Comparison of ENCODE assay signal across 11 cellular contexts in the genomic region with DNA sequence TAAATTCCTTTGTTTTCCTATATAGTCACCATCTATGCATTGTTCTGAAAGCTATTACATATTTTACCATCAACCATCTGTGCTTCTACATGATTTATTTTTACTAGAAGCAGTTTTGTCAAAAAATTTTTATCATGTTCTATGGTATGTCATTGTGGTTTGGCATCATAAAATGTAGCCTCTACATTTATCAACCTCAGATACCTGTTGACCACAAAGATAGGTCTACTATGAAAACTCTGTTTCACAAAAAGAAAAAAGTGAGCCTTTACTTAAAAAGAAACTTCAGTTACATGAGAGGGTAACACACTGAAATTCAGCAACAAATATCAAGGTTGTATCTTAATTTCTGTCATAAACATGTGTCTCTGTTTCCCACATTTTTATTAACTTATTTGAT. TPM values are rescaled to one million over a fixed set of nuclear protein-coding genes. Genes with fewer than 3 reads are reported as not detected.
DNase-seq lines count a peak whose midpoint lies in the region; ATAC-seq and TF ChIP-seq lines count a peak whose summit lies in the region.
"Had no signal": no experiment of that assay in that cellular context is flagged by ENCODE, and none has a peak within 500 bp of the region (broad histone marks: within the 10 kb centered on the region; RNA-seq: fewer than 3 reads in every experiment).

No MANE protein-coding gene starts in this region.

- no peak for ATAC-seq in stimulated activated naive CD8-positive, alpha-beta T cell treated with anti-CD3 and anti-CD28 coated beads, Interleukin-15, Interleukin-2, amounts not matched to agents 100 U/mL and 50 U/mL, for 24 hours
- no peak for ATAC-seq in activated CD8-positive, alpha-beta T cell treated with anti-CD3 and anti-CD28 coated beads for 36 hours
- ATAC-seq in memory B cell (ENCODE audit: low read depth), result no peak
- ATAC-seq in HG02884 (IDR thresholded peaks at IDR 0.05; ENCODE audit: unreplicated experiment), result no peak

- intact Hi-C loops in activated CD8-positive, alpha-beta T cell treated with anti-CD3 and anti-CD28 coated beads for 36 hours (cut with micrococcal nuclease), result loop anchor here (2.0 to 5.0 kb wide), 4 partner anchors 15 to 185 kb away; no protein-coding TSS in a partner anchor
- intact Hi-C loops in vagina (cut with DNase I), result loop anchor here (5.0 to 10.0 kb wide), 2 partner anchors 51 to 79 kb away; no protein-coding TSS in a partner anchor

- peaks cover 43% of the 10 kb centered on the region for H3K36me3 Mint-ChIP-seq in stimulated activated naive CD8-positive, alpha-beta T cell treated with anti-CD3 and anti-CD28 coated beads, Interleukin-15, Interleukin-2, amounts not matched to agents 100 ng/mL and 50 ng/mL, for 24 hours (ENCODE audit: low read depth)
- H3K36me3 Mint-ChIP-seq in activated CD8-positive, alpha-beta T cell treated with anti-CD3 and anti-CD28 coated beads for 36 hours (ENCODE audit: low read depth), result peaks cover 79% of the 10 kb centered on the region
- peaks cover 9% of the 10 kb centered on the region for H3K36me3 Mint-ChIP-seq in memory B cell

- H3K36me3 ChIP-seq in vagina (no peaks in the 10 kb centered on the region), HAP-1 (replicated peaks) (no peaks in the 10 kb centered on the region)

- H3K4me3 ChIP-seq in vagina (no peak overlapping the region), HAP-1 (no peak overlapping the region)

- H3K4me3 Mint-ChIP-seq in stimulated activated naive CD8-positive, alpha-beta T cell treated with anti-CD3 and anti-CD28 coated beads, Interleukin-15, Interleukin-2, amounts not matched to agents 100 ng/mL and 50 ng/mL, for 24 hours, result peak overlapping the region; percentile 99
- H3K4me3 Mint-ChIP-seq in activated CD8-positive, alpha-beta T cell treated with anti-CD3 and anti-CD28 coated beads for 36 hours, result peak overlapping the region; percentile 88
- H3K4me3 Mint-ChIP-seq in memory B cell, result peak overlapping the region; percentile 98

- peak overlapping the region; percentile 86 for H3K27ac Mint-ChIP-seq in stimulated activated naive CD8-positive, alpha-beta T cell treated with anti-CD3 and anti-CD28 coated beads, Interleukin-15, Interleukin-2, amounts not matched to agents 100 ng/mL and 50 ng/mL, for 24 hours
- H3K27ac Mint-ChIP-seq in activated CD8-positive, alpha-beta T cell treated with anti-CD3 and anti-CD28 coated beads for 36 hours, result peak overlapping the region; percentile 95
- H3K27ac Mint-ChIP-seq in memory B cell, result peak overlapping the region; percentile 99

- H3K27me3 Mint-ChIP-seq in stimulated activated naive CD8-positive, alpha-beta T cell treated with anti-CD3 and anti-CD28 coated beads, Interleukin-15, Interleukin-2, amounts not matched to agents 100 ng/mL and 50 ng/mL, for 24 hours, result no peaks in the 10 kb centered on the region
- H3K27me3 Mint-ChIP-seq in activated CD8-positive, alpha-beta T cell treated with anti-CD3 and anti-CD28 coated beads for 36 hours, result no peaks in the 10 kb centered on the region
- H3K27me3 Mint-ChIP-seq in memory B cell, result no peaks in the 10 kb centered on the region

- no peaks in the 10 kb centered on the region for H3K9me3 Mint-ChIP-seq in stimulated activated naive CD8-positive, alpha-beta T cell treated with anti-CD3 and anti-CD28 coated beads, Interleukin-15, Interleukin-2, amounts not matched to agents 100 ng/mL and 50 ng/mL, for 24 hours
- no peaks in the 10 kb centered on the region for H3K9me3 Mint-ChIP-seq in activated CD8-positive, alpha-beta T cell treated with anti-CD3 and anti-CD28 coated beads for 36 hours
- no peaks in the 10 kb centered on the region for H3K9me3 Mint-ChIP-seq in memory B cell

- H3K27me3 ChIP-seq in vagina (no peaks in the 10 kb centered on the region), HAP-1 (ENCODE audit: low read depth) (no peaks in the 10 kb centered on the region)

- DNase-seq in stimulated activated naive CD8-positive, alpha-beta T cell treated with anti-CD3 and anti-CD28 coated beads, Interleukin-15, Interleukin-2, amounts not matched to agents 100 U/mL and 50 U/mL, for 24 hours, result no peak
- no peak for DNase-seq in activated CD8-positive, alpha-beta T cell treated with anti-CD3 and anti-CD28 coated beads for 36 hours
- DNase-seq in memory B cell (ENCODE audit: low spot score in 2 of 2), result no peak
- DNase-seq in vagina (ENCODE audit: extremely low spot score in 2 of 2), result no peak
- no peak for DNase-seq in HAP-1 (ENCODE audit: low spot score in 2 of 2)
- DNase-seq in cerebellar nuclear complex (lab: John Stamatoyannopoulos, UW), result no peak
- DNase-seq: cortex of kidney; GDM1; stimulated activated CD4-positive, alpha-beta T cell treated with anti-CD3 and anti-CD28 coated beads, Interleukin-4, amount 100 ng/mL, for 24 hours had no signal

- H3K9me3 ChIP-seq in vagina (no peaks in the 10 kb centered on the region), HAP-1 (no peaks in the 10 kb centered on the region)

- TF ChIP-seq POLR2A in vagina (IDR thresholded peaks at IDR 0.05), result no peak

- H3K4me1 Mint-ChIP-seq in stimulated activated naive CD8-positive, alpha-beta T cell treated with anti-CD3 and anti-CD28 coated beads, Interleukin-15, Interleukin-2, amounts not matched to agents 100 ng/mL and 50 ng/mL, for 24 hours (ENCODE audit: low read depth), result peaks cover 66% of the 10 kb centered on the region
- peaks cover 46% of the 10 kb centered on the region for H3K4me1 Mint-ChIP-seq in activated CD8-positive, alpha-beta T cell treated with anti-CD3 and anti-CD28 coated beads for 36 hours (ENCODE audit: low read depth)
- peaks cover 43% of the 10 kb centered on the region for H3K4me1 Mint-ChIP-seq in memory B cell

- in situ Hi-C loops in HAP-1 (cut with MboI; ENCODE audit: low sequenced_read_pairs), result loop anchor here (5.0 to 25.0 kb wide), 2 partner anchors 179 to 299 kb away; no protein-coding TSS in a partner anchor

- CTCF ChIA-PET in activated CD8-positive, alpha-beta T cell treated with anti-CD3 and anti-CD28 coated beads for 36 hours (lab: Charles Lee), result interaction anchor here (0.5 to 1.9 kb wide), 3 partner anchors 10 to 154 kb away, joined by 3 to 5 read pairs (median 4); no protein-coding TSS in a partner anchor

- peak overlapping the region; percentile 93 for H3K27ac ChIP-seq in vagina

- no peak for TF ChIP-seq CTCF in activated CD8-positive, alpha-beta T cell treated with anti-CD3 and anti-CD28 coated beads for 36 hours (IDR thresholded peaks at IDR 0.05)
- TF ChIP-seq CTCF in vagina (IDR thresholded peaks at IDR 0.05), result no peak

- peaks cover 61% of the 10 kb centered on the region for H3K4me1 ChIP-seq in vagina
- H3K4me1 ChIP-seq in HAP-1, result peaks cover 11% of the 10 kb centered on the region; the same call in 1 of the 2 replicates

- POLR2A ChIA-PET in activated CD8-positive, alpha-beta T cell treated with anti-CD3 and anti-CD28 coated beads for 36 hours (lab: Charles Lee), result interaction anchor here (1.0 to 1.9 kb wide), 5 partner anchors 9 to 184 kb away, joined by 3 to 6 read pairs (median 3); no protein-coding TSS in a partner anchor

RNA-seq across cellular contexts. Expression of a gene that starts 3.7 kb away (rescaled TPM):
- total RNA-seq in activated CD8-positive, alpha-beta T cell treated with anti-CD3 and anti-CD28 coated beads for 36 hours, result 100 to 1,000 TPM; 104 to 107 TPM
- total RNA-seq in vagina, result 18.7 TPM

RNA-seq across cellular contexts. Expression of a gene that starts 51.1 kb away (rescaled TPM):
- 10 to 100 TPM; 53.4 TPM for total RNA-seq in activated CD8-positive, alpha-beta T cell treated with anti-CD3 and anti-CD28 coated beads for 36 hours
- 42.0 TPM for total RNA-seq in vagina
